In the genomic region with DNA sequence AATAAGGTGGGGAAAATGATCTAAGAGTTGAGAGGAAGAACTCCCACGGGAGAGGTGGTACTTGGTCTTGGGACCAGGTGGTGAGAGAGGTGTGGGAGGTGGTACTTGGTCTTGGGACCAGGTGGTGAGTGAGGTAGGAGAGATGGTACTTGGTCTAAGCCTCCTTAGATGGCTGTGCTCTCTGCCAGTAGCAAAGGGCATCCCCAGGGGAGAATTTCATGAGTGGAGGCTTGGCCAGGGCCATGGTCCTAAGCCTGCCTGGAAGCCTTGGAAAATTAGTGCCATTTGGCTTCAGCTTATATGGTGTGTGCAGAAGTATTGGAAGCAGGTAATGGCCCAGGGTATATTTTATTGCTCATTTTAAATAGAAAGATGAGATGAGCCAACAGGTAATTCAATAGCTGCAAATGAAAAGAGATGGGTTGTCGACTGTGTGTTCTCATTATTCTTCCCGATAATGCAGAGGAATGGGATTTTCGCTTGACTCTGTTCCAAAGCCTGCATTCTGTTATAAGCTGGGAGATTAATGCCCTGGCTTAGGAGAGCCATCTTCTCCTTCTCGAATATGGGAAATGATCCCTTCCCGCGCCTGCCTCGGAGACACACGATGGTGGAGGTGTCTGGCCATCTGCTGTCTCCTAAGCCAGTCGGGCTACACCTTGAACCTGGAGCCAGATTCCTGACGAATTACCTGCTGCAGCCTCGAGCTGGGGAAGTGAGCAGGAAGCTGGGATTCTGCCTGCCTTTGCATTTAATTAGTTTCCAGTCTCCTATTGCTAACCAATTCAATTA, we compare ENCODE assay signal across 14 cellular contexts.
"Had no signal": no experiment of that assay in that cellular context is flagged by ENCODE, and none has a peak within 500 bp of the region (broad histone marks: within the 10 kb centered on the region; RNA-seq: fewer than 3 reads in every experiment).

No MANE protein-coding gene starts in this region.

- ATAC-seq: heart left ventricle; naive thymus-derived CD4-positive, alpha-beta T cell; right cardiac atrium had no signal

- DNase-seq: erythroblast; foreskin melanocyte; heart left ventricle; hypothalamus; kidney glomerular epithelial cell; naive thymus-derived CD4-positive, alpha-beta T cell; nephron progenitor cell; ovary; right cardiac atrium; small intestine; stimulated activated CD4-positive, alpha-beta T cell treated with anti-CD3 and anti-CD28 coated beads, Interleukin-12 subunit alpha, Interleukin-12 subunit beta, amount 100 ng/mL, for 4 hours; stimulated activated naive CD4-positive, alpha-beta T cell; stomach; transverse colon had no signal
